In genomic region chr14:105326568-105326867, GRCh38 we compare ENCODE assay signal across 18 cellular contexts. TPM values are rescaled to one million over a fixed set of nuclear protein-coding genes. Genes with fewer than 3 reads are reported as not detected.
DNase-seq lines count a peak whose midpoint lies in the region; ATAC-seq and TF ChIP-seq lines count a peak whose summit lies in the region.
"Had no signal": no experiment of that assay in that cellular context is flagged by ENCODE, and none has a peak within 500 bp of the region (broad histone marks: within the 10 kb centered on the region; RNA-seq: fewer than 3 reads in every experiment).

No MANE protein-coding gene starts in this region.

- peaks cover 16% of the 10 kb centered on the region; the same call in 1 of the 2 replicates for H3K9me1 ChIP-seq in IMR-90 (ENCODE audit: insufficient read depth, low read length)

- in situ Hi-C loops in IMR-90 (cut with MboI; ENCODE audit: low sequenced_read_pairs): no loop called here

- WGBS in SK-N-SH (ENCODE audit: low lambda C conversion rate): 88% methylated on average over 1 of the region's 9 CpGs
- 80% methylated on average over 4 of the region's 9 CpGs; no CpG with 5 or more reads in 1 of the 2 experiments for whole genome bisulfite sequencing in IMR-90 (ENCODE audit: extremely low coverage in 2 of 2, insufficient read length in 1 of 2), 2 experiments
- no CpG with 5 or more reads among the region's 9 CpGs for WGBS in mesendoderm (ENCODE audit: extremely low coverage, insufficient coverage, low lambda C conversion rate)
- 74 to 85% (median 81%) methylated on average over 7 to 9 of the region's 9 CpGs for WGBS in spleen, 5 donors

- no peak overlapping the region for H2BK15ac ChIP-seq in IMR-90 (ENCODE audit: low read depth, low read length)
- H2BK15ac ChIP-seq in mesendoderm (replicated peaks; ENCODE audit: low read depth): no peak overlapping the region

- no peaks in the 10 kb centered on the region for H3F3A ChIP-seq in SK-N-SH (replicated peaks; ENCODE audit: insufficient read depth)

- H3K18ac ChIP-seq in IMR-90 (ENCODE audit: low read depth, low read length) (no peak overlapping the region), mesendoderm (ENCODE audit: low read length) (no peak overlapping the region)

- peaks cover 57% of the 10 kb centered on the region for H3K79me2 ChIP-seq in SK-N-SH (ENCODE audit: insufficient read depth)
- H3K79me2 ChIP-seq in mesendoderm (ENCODE audit: control insufficient read depth, insufficient read depth, low read length): peaks cover 20% of the 10 kb centered on the region

- no peak overlapping the region for H3K4ac ChIP-seq in IMR-90 (ENCODE audit: low read depth, low read length)
- H3K4ac ChIP-seq in mesendoderm (ENCODE audit: low read depth, low read length): no peak overlapping the region

- intact Hi-C loops in IMR-90 (cut with micrococcal nuclease): no loop called here
- intact Hi-C loops in spleen (cut with DNase I; ENCODE audit: low total_unique reads): no loop called here

- H4K91ac ChIP-seq in IMR-90 (ENCODE audit: insufficient read depth, low read depth, low read length): no peak overlapping the region

- no peak overlapping the region for H4K5ac ChIP-seq in IMR-90 (ENCODE audit: low read depth, low read length)
- no peak overlapping the region for H4K5ac ChIP-seq in mesendoderm (ENCODE audit: low read length)

- H3K79me1 ChIP-seq in IMR-90 (ENCODE audit: low read depth in 1 of 2, low read length in 2 of 2) (peaks cover 15 to 64% of the 10 kb centered on the region in 2 experiments), mesendoderm (ENCODE audit: low read length) (peaks cover 26% of the 10 kb centered on the region)

- dilution Hi-C loops in IMR-90 (cut with HindIII; ENCODE audit: low sequenced_read_pairs, unreplicated experiment): no loop called here

- H3K4me1 ChIP-seq in SK-N-SH (ENCODE audit: control insufficient read depth in 1 of 2, insufficient read depth in 2 of 2, low read depth in 1 of 2, low read length in 1 of 2) (peaks cover 0 to 50% of the 10 kb centered on the region in 2 experiments; a peak in 2 of 4 replicates), IMR-90 (ENCODE audit: control insufficient read depth, insufficient read depth, low read length) (peaks cover 13% of the 10 kb centered on the region), mesendoderm (ENCODE audit: control insufficient read depth, low read depth, low read length) (peaks cover 7% of the 10 kb centered on the region), spleen (peaks cover 15 to 93% (median 78%) of the 10 kb centered on the region in 6 donors)

- H4K20me1 ChIP-seq in SK-N-SH (ENCODE audit: insufficient read depth): peaks cover 48% of the 10 kb centered on the region
- H4K20me1 ChIP-seq in IMR-90 (ENCODE audit: insufficient read depth, low read length): peaks cover 61% of the 10 kb centered on the region

- TF ChIP-seq RAD21 in SK-N-SH (IDR thresholded peaks at IDR 0.05; ENCODE audit: low read length) (no peak), IMR-90 (IDR thresholded peaks at IDR 0.05; ENCODE audit: low read length) (no peak)

- peak; percentile 23 for DNase-seq in SK-N-SH
- no peak for DNase-seq in IMR-90
- no peak for DNase-seq in mesendoderm
- no peak for DNase-seq in spleen
- DNase-seq in hypothalamus (lab: John Stamatoyannopoulos, UW): no peak
- DNase-seq in NCI-H1436 (lab: John Stamatoyannopoulos, UW): no peak
- DNase-seq: Calu3; CD4-positive, alpha-beta memory T cell; DMS53; NCI-H146; NCI-H2227 treated with DMSO at 0.1 percent for 48 hours; NCI-H524; SHP77 had no signal

- H3K27ac ChIP-seq in SK-N-SH (ENCODE audit: low read depth in 2 of 2, low read length in 1 of 2): no peak overlapping the region
- H3K27ac ChIP-seq in IMR-90 (ENCODE audit: insufficient read depth, low read length): no peak overlapping the region
- no peak overlapping the region for H3K27ac ChIP-seq in mesendoderm (ENCODE audit: low read depth, low read length)
- H3K27ac ChIP-seq in spleen: peak overlapping the region in 5 of 8 donors; percentile 8 to 83 (median 78)
- H3K27ac ChIP-seq: 22Rv1, HL-60 had no signal

- no peak for TF ChIP-seq EP300 in SK-N-SH (IDR thresholded peaks at IDR 0.05; ENCODE audit: borderline replicate concordance in 1 of 2, low read depth in 1 of 2, low read length in 1 of 2)

- ATAC-seq in SK-N-SH treated with all-trans-retinoic acid at 6 μM for 48 hours (no peak), IMR-90 (ENCODE audit: low read depth) (no peak), HG03565 (IDR thresholded peaks at IDR 0.05; ENCODE audit: unreplicated experiment) (no peak)

- no peak for TF ChIP-seq POLR2A in IMR-90 (IDR thresholded peaks at IDR 0.05; ENCODE audit: low read depth, low read length)
- no peak for TF ChIP-seq POLR2A in spleen (IDR thresholded peaks at IDR 0.05)

- no peak for TF ChIP-seq CTCF in SK-N-SH (IDR thresholded peaks at IDR 0.05)
- TF ChIP-seq CTCF in IMR-90 (conservative IDR thresholded peaks at IDR 0.05; ENCODE audit: low read depth, low read length): no peak
- TF ChIP-seq CTCF in spleen (IDR thresholded peaks at IDR 0.05 in 8 of 11, conservative IDR thresholded peaks at IDR 0.05 in 3 of 11): no peak

- no peak overlapping the region for H2BK20ac ChIP-seq in IMR-90 (ENCODE audit: low read depth, low read length)

- H2AK9ac ChIP-seq in IMR-90 (replicated peaks; ENCODE audit: low read depth, low read length, poor library complexity): no peak overlapping the region

- no TSS peak for BruUV-seq in IMR-90 (replicated peaks; lab: Mats Ljungman, UMichigan)

- no peak overlapping the region for H3K4me3 ChIP-seq in SK-N-SH (ENCODE audit: low read depth in 2 of 2, low read length in 1 of 2)
- H3K4me3 ChIP-seq in IMR-90 (ENCODE audit: insufficient read depth, low read depth, low read length): no peak overlapping the region
- no peak overlapping the region for H3K4me3 ChIP-seq in mesendoderm (ENCODE audit: low read length)
- no peak overlapping the region for H3K4me3 ChIP-seq in spleen
- H3K4me3 ChIP-seq: HAP-1 had no signal

- H2BK5ac ChIP-seq in IMR-90 (ENCODE audit: low read depth, low read length, poor library complexity, severe bottlenecking) (no peak overlapping the region), mesendoderm (ENCODE audit: low read length) (no peak overlapping the region)

- H3K4me2 ChIP-seq in SK-N-SH (no peak overlapping the region), IMR-90 (ENCODE audit: low read depth, low read length) (no peak overlapping the region), mesendoderm (ENCODE audit: low read length) (no peak overlapping the region)

- no peak overlapping the region for H3K9ac ChIP-seq in SK-N-SH
- H3K9ac ChIP-seq in IMR-90 (ENCODE audit: low read depth, low read length): no peak overlapping the region
- no peak overlapping the region for H3K9ac ChIP-seq in mesendoderm (ENCODE audit: low read length)

- H2AK5ac ChIP-seq in IMR-90 (ENCODE audit: low read depth, low read length) (peak overlapping the region; percentile 8; the same call in 1 of the 2 replicates), mesendoderm (ENCODE audit: low read length) (no peak overlapping the region)

- no peaks in the 10 kb centered on the region for H3K36me3 ChIP-seq in SK-N-SH (replicated peaks in 1 of 2; ENCODE audit: control insufficient read depth in 1 of 2, insufficient read depth in 2 of 2, low read length in 1 of 2)
- no peaks in the 10 kb centered on the region; the same call in 1 of the 2 replicates for H3K36me3 ChIP-seq in IMR-90 (ENCODE audit: control insufficient read depth, insufficient read depth, low read length)
- no peaks in the 10 kb centered on the region for H3K36me3 ChIP-seq in mesendoderm (ENCODE audit: control insufficient read depth, insufficient read depth, low read length)
- H3K36me3 ChIP-seq in spleen: peaks cover 0 to 5% (median 0%) of the 10 kb centered on the region in 6 donors
- H3K36me3 ChIP-seq: HAP-1 had no signal

- no peak overlapping the region for H2BK120ac ChIP-seq in IMR-90 (ENCODE audit: low read depth, low read length)
- H2BK120ac ChIP-seq in mesendoderm (ENCODE audit: low read depth, low read length): no peak overlapping the region

- no peaks in the 10 kb centered on the region for H3K9me2 ChIP-seq in SK-N-SH

- H2AFZ ChIP-seq in SK-N-SH (ENCODE audit: low read depth) (no peak overlapping the region), IMR-90 (replicated peaks; ENCODE audit: low read length, poor library complexity) (no peak overlapping the region)

- no peak overlapping the region for H3K56ac ChIP-seq in IMR-90 (ENCODE audit: extremely low read depth, insufficient read depth, low read length)
- peak overlapping the region; percentile 34 for H3K56ac ChIP-seq in mesendoderm (ENCODE audit: low read length)

- H4K8ac ChIP-seq in IMR-90 (ENCODE audit: low read depth in 2 of 2, low read length in 2 of 2) (no peak overlapping the region), mesendoderm (ENCODE audit: low read depth, low read length) (no peak overlapping the region)

- no peak overlapping the region for H3K23ac ChIP-seq in IMR-90 (ENCODE audit: low read depth, low read length)
- H3K23ac ChIP-seq in mesendoderm (ENCODE audit: low read length): peak overlapping the region; percentile 35

- H3K27me3 ChIP-seq in SK-N-SH (ENCODE audit: insufficient read depth) (no peaks in the 10 kb centered on the region), IMR-90 (ENCODE audit: control insufficient read depth, insufficient read depth, low read length) (no peaks in the 10 kb centered on the region), mesendoderm (ENCODE audit: insufficient read depth, low read length, poor library complexity) (no peaks in the 10 kb centered on the region), spleen (replicated peaks in 1 of 7) (no peaks in the 10 kb centered on the region)

- H3K14ac ChIP-seq in IMR-90 (replicated peaks; ENCODE audit: low read depth, low read length): no peak overlapping the region

- CTCF ChIA-PET in SK-N-SH (lab: Yijun Ruan, JAX) (no interaction called here), IMR-90 (lab: Yijun Ruan, JAX) (no interaction called here)

- H3K9me3 ChIP-seq in SK-N-SH (no peaks in the 10 kb centered on the region), IMR-90 (ENCODE audit: control insufficient read depth, insufficient read depth, low read length) (no peaks in the 10 kb centered on the region; the same call in 1 of the 2 replicates), spleen (no peaks in the 10 kb centered on the region)
- H3K9me3 ChIP-seq: HAP-1 had no signal

- POLR2A ChIA-PET in SK-N-SH (lab: Yijun Ruan, JAX) (interaction anchor here (1.1 kb wide), 1 partner anchor 26 kb away, joined by 3 read pairs; the partner anchor contains the start of gene BRF1), IMR-90 (lab: Charles Lee; ENCODE audit: unreplicated experiment) (no interaction called here)

RNA-seq across cellular contexts. Expression of gene PACS2, which starts 12.0 kb away (rescaled TPM):
- polyA plus RNA-seq in SK-N-SH (2012; rRNA removed) (27.4 and 42.7 TPM in 2 replicates), IMR-90 (2012; rRNA removed) (32.2 and 35.1 TPM in 2 replicates), spleen (100 to 1,000 TPM in 1 of 3 donors, 10 to 100 TPM in 2; 32.2 to 101 (median 72.4) TPM)
- 17.6 and 26.9 TPM in 2 replicates for polyA plus RNA-seq in SK-N-SH (2012; cell fraction: cytosol; rRNA removed)
- polyA plus RNA-seq in SK-N-SH (2012; cell fraction: nucleus; rRNA removed): 174 and 202 TPM in 2 replicates
- total RNA-seq in IMR-90 (2012; rRNA removed) (15.3 and 15.6 TPM in 2 replicates), spleen (100 to 1,000 TPM in 4 of 7 donors, 10 to 100 TPM in 3; 69.8 to 148 (median 104) TPM)
- polyA plus RNA-seq in IMR-90 (2012; cell fraction: cytosol; rRNA removed): 21.8 and 38.1 TPM in 2 replicates
- polyA plus RNA-seq in IMR-90 (2012; cell fraction: nucleus; rRNA removed; ENCODE audit: low replicate concordance): 145 and 229 TPM in 2 replicates
- 22.8 TPM for polyA plus RNA-seq in mesendoderm (2013, experiment 1 of 2)
- polyA plus RNA-seq in mesendoderm (2013, experiment 2 of 2): 23.4 TPM

RNA-seq across cellular contexts. Expression of gene BRF1, which starts 25.7 kb away (rescaled TPM):
- polyA plus RNA-seq in SK-N-SH (2012; rRNA removed) (10.2 and 15.7 TPM in 2 replicates), IMR-90 (2012; rRNA removed) (16.4 and 16.7 TPM in 2 replicates), spleen (10 to 100 TPM; 16.2 to 31.5 (median 23.8) TPM)
- 6.7 and 10.4 TPM in 2 replicates for polyA plus RNA-seq in SK-N-SH (2012; cell fraction: cytosol; rRNA removed)
- 48.8 and 58.4 TPM in 2 replicates for polyA plus RNA-seq in SK-N-SH (2012; cell fraction: nucleus; rRNA removed)
- total RNA-seq in IMR-90 (2012; rRNA removed) (12.4 and 13.3 TPM in 2 replicates), spleen (10 to 100 TPM; 37.7 to 71.2 (median 54.8) TPM)
- 13.5 and 19.0 TPM in 2 replicates for polyA plus RNA-seq in IMR-90 (2012; cell fraction: cytosol; rRNA removed)
- polyA plus RNA-seq in IMR-90 (2012; cell fraction: nucleus; rRNA removed; ENCODE audit: low replicate concordance): 44.2 and 86.6 TPM in 2 replicates
- polyA plus RNA-seq in mesendoderm (2013, experiment 1 of 2): 7.2 TPM
- 7.2 TPM for polyA plus RNA-seq in mesendoderm (2013, experiment 2 of 2)

Comparison
In these comparisons a context has a peak if more than half of its experiments do, and no peak if none do; other contexts are left out.
1. H3K27ac ChIP-seq: peak in spleen (5 of 8); none in SK-N-SH (0 of 2), IMR-90 (single experiment) and mesendoderm (single experiment).